ENCODE assay signal across 8 cellular contexts in the genomic region with DNA sequence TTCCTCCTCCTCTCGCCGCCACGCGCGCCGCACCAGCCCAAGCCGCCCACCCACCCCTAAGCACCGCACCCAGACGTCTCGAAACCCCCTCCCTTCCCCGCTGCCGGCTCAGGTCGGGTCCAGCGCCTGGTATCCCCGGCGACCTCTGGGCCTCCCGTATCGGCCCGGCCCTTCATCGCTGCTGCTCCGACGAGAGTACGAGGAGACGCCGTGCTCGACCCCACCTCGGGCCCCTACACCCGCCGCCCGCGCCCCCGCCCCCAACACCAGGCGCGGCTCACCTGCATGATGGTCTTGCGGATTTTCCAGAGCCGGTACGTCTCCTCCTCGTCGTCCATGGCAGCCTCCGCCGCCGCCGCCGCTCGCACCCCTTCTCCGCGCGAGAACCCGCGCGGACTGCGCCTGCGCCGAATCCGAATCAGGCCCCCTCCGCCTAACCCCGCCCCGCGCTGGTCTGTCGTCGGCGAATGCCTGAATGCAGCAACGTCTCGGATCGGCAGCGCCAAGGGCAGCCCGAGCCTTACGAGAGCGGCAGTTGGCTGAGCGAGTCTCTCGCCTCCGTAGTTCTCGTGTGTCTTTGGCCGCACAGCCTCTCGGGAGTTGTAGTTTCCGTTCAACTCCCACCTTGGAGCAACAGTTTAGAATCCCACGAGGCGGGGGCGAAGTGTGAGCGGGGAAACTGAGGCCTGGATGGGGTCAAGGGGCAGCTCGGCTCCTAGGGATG. TPM values are rescaled to one million over a fixed set of nuclear protein-coding genes. Genes with fewer than 3 reads are reported as not detected.
DNase-seq lines count a peak whose midpoint lies in the region; TF ChIP-seq lines count a peak whose summit lies in the region.

A gene (minus strand): TSS at position 398 of the 724 bp plus-strand sequence. CDS start 60 bp downstream, at position 338.

- DNase-seq in GF-D8 (lab: John Stamatoyannopoulos, UW) = peak; percentile 91
- DNase-seq in HEK293T (ENCODE audit: extremely low spot score) = peak; percentile 94
- peak; percentile 97 for DNase-seq in NAMALWA (ENCODE audit: low spot score)
- peak; percentile 98 for DNase-seq in SK-N-SH
- peak; percentile 95 for DNase-seq in activated naive CD4-positive, alpha-beta T cell treated with anti-CD3 and anti-CD28 coated beads, Interleukin-2, amount 50 U/mL, for 16 hours
- DNase-seq in germinal center (ENCODE audit: low spot score) = peak; percentile 95
- DNase-seq in nucleus accumbens (lab: John Stamatoyannopoulos, UW) = peak; percentile 79 to 99 (median 97)
- peak; percentile 99 for DNase-seq in suprapubic skin (ENCODE audit: low spot score in 2 of 2)

- H3K27ac ChIP-seq in SK-N-SH (ENCODE audit: low read depth in 2 of 2, low read length in 1 of 2) (peak within 1 kb of the TSS; percentile 29 to 42; a peak in 2 of 4 replicates), suprapubic skin (peak within 1 kb of the TSS; percentile 80)

- no peak for TF ChIP-seq CTCF in SK-N-SH (IDR thresholded peaks at IDR 0.05)
- TF ChIP-seq CTCF in suprapubic skin (IDR thresholded peaks at IDR 0.05) = no peak

- POLR2A ChIA-PET in HEK293T (lab: Yijun Ruan, JAX) (interaction anchor here (1.1 to 1.7 kb wide), 3 partner anchors 10 to 174 kb away, joined by 4 to 11 read pairs (median 6); a partner anchor contains a TSS), SK-N-SH (lab: Yijun Ruan, JAX) (no interaction called here)

- peak within 1 kb of the TSS; percentile 75 to 76 for H3K4me3 ChIP-seq in SK-N-SH (ENCODE audit: low read depth in 2 of 2, low read length in 1 of 2)
- peak within 1 kb of the TSS; percentile 96 for H3K4me3 ChIP-seq in suprapubic skin

- 2% methylated on average over 32 of the region's 81 CpGs for WGBS in SK-N-SH (ENCODE audit: low lambda C conversion rate)
- 0% methylated on average over 21 of the region's 81 CpGs for WGBS in suprapubic skin

- CTCF ChIA-PET in HEK293T (lab: Yijun Ruan, JAX) = interaction anchor here (0.6 kb wide), 1 partner anchor 100 kb away, joined by 3 read pairs; no protein-coding TSS in a partner anchor
- CTCF ChIA-PET in SK-N-SH (lab: Yijun Ruan, JAX) = interaction anchor here (1.4 to 1.5 kb wide), 2 partner anchors 18 to 100 kb away, joined by 3 to 7 read pairs; no protein-coding TSS in a partner anchor

- no peaks in the 10 kb centered on the region for H3K9me3 ChIP-seq in SK-N-SH
- no peaks in the 10 kb centered on the region for H3K9me3 ChIP-seq in suprapubic skin

- peaks cover 0 to 13% of the 10 kb centered on the region in 2 experiments for H3K36me3 ChIP-seq in SK-N-SH (replicated peaks in 1 of 2; ENCODE audit: control insufficient read depth in 1 of 2, insufficient read depth in 2 of 2, low read length in 1 of 2)
- peaks cover 25% of the 10 kb centered on the region for H3K36me3 ChIP-seq in suprapubic skin

- H3K4me1 ChIP-seq in SK-N-SH (ENCODE audit: control insufficient read depth in 1 of 2, insufficient read depth in 2 of 2, low read depth in 1 of 2, low read length in 1 of 2) (peaks cover 9 to 14% of the 10 kb centered on the region in 2 experiments; a peak in 2 of 4 replicates), suprapubic skin (peaks cover 52% of the 10 kb centered on the region)

- TF ChIP-seq RAD21 in SK-N-SH (IDR thresholded peaks at IDR 0.05; ENCODE audit: low read length) = no peak

- H3K79me2 ChIP-seq in SK-N-SH (ENCODE audit: insufficient read depth) = peaks cover 26% of the 10 kb centered on the region

- TF ChIP-seq POLR2A in suprapubic skin (IDR thresholded peaks at IDR 0.05) = peak in 1 of 2 donors; percentile 67

- peak within 1 kb of the TSS; percentile 93 for H3K4me2 ChIP-seq in SK-N-SH

- H3K27me3 ChIP-seq in SK-N-SH (ENCODE audit: insufficient read depth) (no peaks in the 10 kb centered on the region), suprapubic skin (no peaks in the 10 kb centered on the region)

- peak within 1 kb of the TSS; percentile 90 for H3K9ac ChIP-seq in SK-N-SH

- H4K20me1 ChIP-seq in SK-N-SH (ENCODE audit: insufficient read depth) = peaks cover 19% of the 10 kb centered on the region

- TF ChIP-seq EP300 in SK-N-SH (IDR thresholded peaks at IDR 0.05; ENCODE audit: borderline replicate concordance in 1 of 2, low read depth in 1 of 2, low read length in 1 of 2) (no peak), suprapubic skin (IDR thresholded peaks at IDR 0.05) (no peak)

- H3F3A ChIP-seq in SK-N-SH (replicated peaks; ENCODE audit: insufficient read depth) = peaks cover 10% of the 10 kb centered on the region

- H3K9me2 ChIP-seq in SK-N-SH = no peaks in the 10 kb centered on the region

- H2AFZ ChIP-seq in SK-N-SH (ENCODE audit: low read depth) = peak within 1 kb of the TSS; percentile 53; the same call in 1 of the 2 replicates

TF ChIP-seq in HEK293T, 16 proteins besides CTCF, POLR2A, EP300 and RAD21:
- 0 out of 2 replicates have a peak, but pooled peaks have one; percentile 6 for TF ChIP-seq ELF4 (IDR thresholded peaks at IDR 0.05)
- TF ChIP-seq, protein P1, sequence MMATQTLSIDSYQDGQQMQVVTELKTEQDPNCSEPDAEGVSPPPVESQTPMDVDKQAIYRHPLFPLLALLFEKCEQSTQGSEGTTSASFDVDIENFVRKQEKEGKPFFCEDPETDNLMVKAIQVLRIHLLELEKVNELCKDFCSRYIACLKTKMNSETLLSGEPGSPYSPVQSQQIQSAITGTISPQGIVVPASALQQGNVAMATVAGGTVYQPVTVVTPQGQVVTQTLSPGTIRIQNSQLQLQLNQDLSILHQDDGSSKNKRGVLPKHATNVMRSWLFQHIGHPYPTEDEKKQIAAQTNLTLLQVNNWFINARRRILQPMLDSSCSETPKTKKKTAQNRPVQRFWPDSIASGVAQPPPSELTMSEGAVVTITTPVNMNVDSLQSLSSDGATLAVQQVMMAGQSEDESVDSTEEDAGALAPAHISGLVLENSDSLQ (IDR thresholded peaks at IDR 0.05) = peak; percentile 74
- peak; percentile 17; the same call in 1 of the 2 replicates for TF ChIP-seq L3MBTL2 (conservative IDR thresholded peaks at IDR 0.05)
- no peak for TF ChIP-seq TARDBP (IDR thresholded peaks at IDR 0.05)
- TF ChIP-seq ZNF384 (IDR thresholded peaks at IDR 0.05) = no peak
- no peak for TF ChIP-seq ARNT (IDR thresholded peaks at IDR 0.05)

TF ChIP-seq in SK-N-SH, 30 proteins besides CTCF, POLR2A, EP300 and RAD21 (continues in another document):
- TF ChIP-seq MEF2A (IDR thresholded peaks at IDR 0.05; ENCODE audit: borderline replicate concordance, low read depth) = no peak
- no peak for TF ChIP-seq RXRA (IDR thresholded peaks at IDR 0.05; ENCODE audit: borderline replicate concordance, low read depth)
- TF ChIP-seq, protein P2, sequence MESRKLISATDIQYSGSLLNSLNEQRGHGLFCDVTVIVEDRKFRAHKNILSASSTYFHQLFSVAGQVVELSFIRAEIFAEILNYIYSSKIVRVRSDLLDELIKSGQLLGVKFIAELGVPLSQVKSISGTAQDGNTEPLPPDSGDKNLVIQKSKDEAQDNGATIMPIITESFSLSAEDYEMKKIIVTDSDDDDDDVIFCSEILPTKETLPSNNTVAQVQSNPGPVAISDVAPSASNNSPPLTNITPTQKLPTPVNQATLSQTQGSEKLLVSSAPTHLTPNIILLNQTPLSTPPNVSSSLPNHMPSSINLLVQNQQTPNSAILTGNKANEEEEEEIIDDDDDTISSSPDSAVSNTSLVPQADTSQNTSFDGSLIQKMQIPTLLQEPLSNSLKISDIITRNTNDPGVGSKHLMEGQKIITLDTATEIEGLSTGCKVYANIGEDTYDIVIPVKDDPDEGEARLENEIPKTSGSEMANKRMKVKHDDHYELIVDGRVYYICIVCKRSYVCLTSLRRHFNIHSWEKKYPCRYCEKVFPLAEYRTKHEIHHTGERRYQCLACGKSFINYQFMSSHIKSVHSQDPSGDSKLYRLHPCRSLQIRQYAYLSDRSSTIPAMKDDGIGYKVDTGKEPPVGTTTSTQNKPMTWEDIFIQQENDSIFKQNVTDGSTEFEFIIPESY (IDR thresholded peaks at IDR 0.05; ENCODE audit: borderline replicate concordance, low read depth) = peak; percentile 100
- TF ChIP-seq EZH2phosphoT487 (IDR thresholded peaks at IDR 0.05; ENCODE audit: borderline replicate concordance, low read depth) = no peak
- peak; percentile 76; the same call in 1 of the 2 replicates for TF ChIP-seq SIN3A (IDR thresholded peaks at IDR 0.05; ENCODE audit: borderline replicate concordance, low read depth, low read length)
- TF ChIP-seq TCF12 (IDR thresholded peaks at IDR 0.05) = no peak
- TF ChIP-seq MXI1 (IDR thresholded peaks at IDR 0.05; ENCODE audit: low read depth, low read length) = peak; percentile 63; the same call in 1 of the 2 replicates
- no peak; the same call in 1 of the 2 replicates for TF ChIP-seq ELF1 (IDR thresholded peaks at IDR 0.05)
- TF ChIP-seq CHD2 (IDR thresholded peaks at IDR 0.05; ENCODE audit: low read length, partially characterized antibody) = peak; percentile 99
- TF ChIP-seq NFIC (IDR thresholded peaks at IDR 0.05; ENCODE audit: borderline replicate concordance) = no peak
- TF ChIP-seq RCOR1 (IDR thresholded peaks at IDR 0.05; ENCODE audit: low read length) = no peak
- peak; percentile 61 for TF ChIP-seq NRF1 (IDR thresholded peaks at IDR 0.05; ENCODE audit: low read depth, low read length)
- no peak for TF ChIP-seq GABPA (IDR thresholded peaks at IDR 0.05; ENCODE audit: low read depth)
- TF ChIP-seq TEAD4 (IDR thresholded peaks at IDR 0.05; ENCODE audit: borderline replicate concordance, insufficient read depth) = no peak
- TF ChIP-seq, protein P3, sequence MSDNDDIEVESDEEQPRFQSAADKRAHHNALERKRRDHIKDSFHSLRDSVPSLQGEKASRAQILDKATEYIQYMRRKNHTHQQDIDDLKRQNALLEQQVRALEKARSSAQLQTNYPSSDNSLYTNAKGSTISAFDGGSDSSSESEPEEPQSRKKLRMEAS (IDR thresholded peaks at IDR 0.05; ENCODE audit: low read depth) = peak; percentile 53; the same call in 1 of the 2 replicates
- TF ChIP-seq, protein P4, sequence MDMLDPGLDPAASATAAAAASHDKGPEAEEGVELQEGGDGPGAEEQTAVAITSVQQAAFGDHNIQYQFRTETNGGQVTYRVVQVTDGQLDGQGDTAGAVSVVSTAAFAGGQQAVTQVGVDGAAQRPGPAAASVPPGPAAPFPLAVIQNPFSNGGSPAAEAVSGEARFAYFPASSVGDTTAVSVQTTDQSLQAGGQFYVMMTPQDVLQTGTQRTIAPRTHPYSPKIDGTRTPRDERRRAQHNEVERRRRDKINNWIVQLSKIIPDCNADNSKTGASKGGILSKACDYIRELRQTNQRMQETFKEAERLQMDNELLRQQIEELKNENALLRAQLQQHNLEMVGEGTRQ (IDR thresholded peaks at IDR 0.05; ENCODE audit: borderline replicate concordance, low read depth, low read length) = no peak
- peak; percentile 75 for TF ChIP-seq TAF1 (IDR thresholded peaks at IDR 0.05; ENCODE audit: borderline replicate concordance, low read depth, low read length)
- no peak for TF ChIP-seq GATA2 (CRISPR knock-in tag; IDR thresholded peaks at IDR 0.05)

RNA-seq across cellular contexts. Expression of the gene that starts here (rescaled TPM):
- polyA plus RNA-seq in SK-N-SH (2012; rRNA removed) = 238 and 283 TPM in 2 replicates
- 143 and 208 TPM in 2 replicates for polyA plus RNA-seq in SK-N-SH (2012; cell fraction: cytosol; rRNA removed)
- 134 and 138 TPM in 2 replicates for polyA plus RNA-seq in SK-N-SH (2012; cell fraction: nucleus; rRNA removed)
- 100 to 1,000 TPM in 3 of 4 donors, 10 to 100 TPM in 1; 84.1 to 142 (median 111) TPM for total RNA-seq in suprapubic skin

Comparison
In these comparisons a context has a peak if more than half of its experiments do, and no peak if none do; other contexts are left out.
1. Peak in every context shown above with its lines: DNase-seq, H3K4me3 ChIP-seq and H3K27ac ChIP-seq.